Comparison of ENCODE assay signal across 1 cellular context in genomic region chr17:50372708-50373556, GRCh38.
TF ChIP-seq lines count a peak whose summit lies in the region.

Gene EME1, plus strand, starts transcription at chr17:50373229. Its CDS starts 1,980 bp downstream, at chr17:50375209.
Gene MRPL27, minus strand, starts transcription at chr17:50373184. Its CDS starts 14 bp downstream, at chr17:50373170.

TF ChIP-seq in HepG2, 621 proteins besides CTCF, POLR2A, EP300 and RAD21 (continued from another document and continues in another):
- TF ChIP-seq ZNF513 (CRISPR knock-in tag; conservative IDR thresholded peaks at IDR 0.05) (no peak), ZNF382 (CRISPR knock-in tag; IDR thresholded peaks at IDR 0.05; ENCODE audit: borderline replicate concordance) (no peak), CHCHD3 (CRISPR knock-in tag; IDR thresholded peaks at IDR 0.05) (0 out of 2 replicates have a peak, but pooled peaks have one; percentile 27), ZFP41 (CRISPR knock-in tag; IDR thresholded peaks at IDR 0.05; ENCODE audit: borderline replicate concordance) (peak; percentile 68; the same call in 1 of the 2 replicates), SRSF4 (IDR thresholded peaks at IDR 0.05; ENCODE audit: low read depth, low read length, poor library complexity, severe bottlenecking) (no peak), TBL1XR1 (IDR thresholded peaks at IDR 0.05; ENCODE audit: borderline replicate concordance, low read length, partially characterized antibody) (peak; percentile 69), ZNF432 (CRISPR knock-in tag; IDR thresholded peaks at IDR 0.05; ENCODE audit: borderline replicate concordance) (no peak), DBP (CRISPR knock-in tag; IDR thresholded peaks at IDR 0.05; ENCODE audit: not compliant biosample characterization) (no peak), PHF21A (CRISPR knock-in tag; IDR thresholded peaks at IDR 0.05) (peak; percentile 78), ZNF639 (CRISPR knock-in tag; conservative IDR thresholded peaks at IDR 0.05) (peak; percentile 83), SMYD3 (CRISPR knock-in tag; IDR thresholded peaks at IDR 0.05) (peak; percentile 71; the same call in 1 of the 2 replicates), U2AF2 (IDR thresholded peaks at IDR 0.05; ENCODE audit: low read depth, low read length) (0 out of 2 replicates have a peak, but pooled peaks have one; percentile 56), SNAPC2 (CRISPR knock-in tag; IDR thresholded peaks at IDR 0.05) (peak; percentile 64; the same call in 1 of the 2 replicates), ZFP36L2 (CRISPR knock-in tag; IDR thresholded peaks at IDR 0.05) (no peak), ZNF142 (CRISPR knock-in tag; IDR thresholded peaks at IDR 0.05) (no peak), MTF1 (CRISPR knock-in tag; IDR thresholded peaks at IDR 0.05) (no peak), CEBPZ (IDR thresholded peaks at IDR 0.05; ENCODE audit: low read length) (no peak), ZNF598 (CRISPR knock-in tag; IDR thresholded peaks at IDR 0.05; ENCODE audit: borderline replicate concordance) (peak; percentile 98; the same call in 1 of the 2 replicates), PAWR (CRISPR knock-in tag; IDR thresholded peaks at IDR 0.05; ENCODE audit: borderline replicate concordance) (no peak), ZNF296 (CRISPR knock-in tag; conservative IDR thresholded peaks at IDR 0.05) (peak; percentile 79), SMARCE1 (IDR thresholded peaks at IDR 0.05; ENCODE audit: borderline replicate concordance) (no peak), ZNF83 (CRISPR knock-in tag; IDR thresholded peaks at IDR 0.05; ENCODE audit: borderline replicate concordance) (peak; percentile 92), POLR2G (IDR thresholded peaks at IDR 0.05; ENCODE audit: low read depth, low read length) (peak; percentile 97), GATAD1 (CRISPR knock-in tag; IDR thresholded peaks at IDR 0.05) (peak; percentile 99), ZBTB14 (CRISPR knock-in tag; IDR thresholded peaks at IDR 0.05) (peak; percentile 18; the same call in 1 of the 2 replicates), SP4 (CRISPR knock-in tag; IDR thresholded peaks at IDR 0.05) (peak; percentile 71), ZNF75D (CRISPR knock-in tag; IDR thresholded peaks at IDR 0.05; ENCODE audit: borderline replicate concordance) (no peak), CBX2 (IDR thresholded peaks at IDR 0.05; ENCODE audit: low read depth, low read length) (no peak), CBX2 (CRISPR knock-in tag; IDR thresholded peaks at IDR 0.05; ENCODE audit: low read depth) (no peak; the same call in 1 of the 2 replicates), HNRNPL (IDR thresholded peaks at IDR 0.05; ENCODE audit: low read depth, low read length) (peak; percentile 61; the same call in 1 of the 2 replicates), FOXK2 (IDR thresholded peaks at IDR 0.05) (peak; percentile 81; the same call in 1 of the 2 replicates), ZNF784 (CRISPR knock-in tag; IDR thresholded peaks at IDR 0.05; ENCODE audit: borderline replicate concordance) (peak; percentile 93; the same call in 1 of the 2 replicates), NKX3-1 (CRISPR knock-in tag; IDR thresholded peaks at IDR 0.05) (peak; percentile 85; the same call in 1 of the 2 replicates), ZNF160 (CRISPR knock-in tag; IDR thresholded peaks at IDR 0.05) (peak; percentile 88), ZSCAN9 (CRISPR knock-in tag; IDR thresholded peaks at IDR 0.05; ENCODE audit: borderline replicate concordance) (peak; percentile 59; the same call in 1 of the 2 replicates), NR2C2 (CRISPR knock-in tag; IDR thresholded peaks at IDR 0.05; ENCODE audit: borderline replicate concordance) (peak; percentile 100), NR0B2 (CRISPR knock-in tag; IDR thresholded peaks at IDR 0.05) (peak; percentile 99), MEIS1 (CRISPR knock-in tag; IDR thresholded peaks at IDR 0.05; ENCODE audit: borderline replicate concordance) (peak; percentile 92), SMC3 (IDR thresholded peaks at IDR 0.05; ENCODE audit: low read length) (no peak), ZNF839 (CRISPR knock-in tag; IDR thresholded peaks at IDR 0.05; ENCODE audit: borderline replicate concordance) (peak; percentile 97; the same call in 1 of the 2 replicates), JUN (CRISPR knock-in tag; IDR thresholded peaks at IDR 0.05) (peak; percentile 44), GFI1 (CRISPR knock-in tag; IDR thresholded peaks at IDR 0.05; ENCODE audit: borderline replicate concordance) (peak; percentile 86; the same call in 1 of the 2 replicates), ZNF563 (CRISPR knock-in tag; IDR thresholded peaks at IDR 0.05) (peak; percentile 96), ZSCAN12 (CRISPR knock-in tag; IDR thresholded peaks at IDR 0.05) (0 out of 2 replicates have a peak, but pooled peaks have one; percentile 14), DZIP1 (CRISPR knock-in tag; IDR thresholded peaks at IDR 0.05) (peak; percentile 81; the same call in 1 of the 2 replicates)
